Comparison of ENCODE assay signal across 8 cellular contexts in the genomic region with DNA sequence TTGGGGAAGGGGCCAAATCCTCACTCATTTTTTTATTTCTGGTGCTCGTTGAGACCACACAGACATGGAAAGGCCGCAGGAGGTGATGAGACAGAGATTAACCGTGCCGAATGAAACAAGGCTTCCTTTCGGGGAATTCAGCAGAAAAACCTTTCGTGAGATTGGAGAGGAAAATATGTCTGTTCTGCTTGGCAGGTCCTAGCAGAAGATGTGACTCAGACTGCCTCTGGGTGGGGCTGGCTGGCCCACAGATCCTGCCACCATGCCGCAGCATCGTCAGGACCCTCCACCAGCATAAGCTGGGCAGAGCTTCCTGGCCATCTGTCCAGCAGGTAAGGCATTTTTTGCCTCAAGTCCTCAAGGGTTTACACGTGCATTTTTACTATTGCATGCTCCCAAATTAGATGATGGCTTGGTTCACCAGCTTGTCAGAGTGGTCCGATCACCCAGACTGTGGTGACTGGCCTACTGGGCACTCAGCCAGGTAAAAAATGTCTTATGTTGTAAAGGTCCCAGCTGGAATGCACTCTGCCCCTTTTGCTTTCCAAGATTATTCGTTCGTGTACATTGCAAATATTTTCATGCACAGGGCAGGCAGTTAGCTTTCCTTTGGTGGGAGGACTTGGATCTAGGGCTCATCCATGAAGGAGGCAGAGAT.
DNase-seq lines count a peak whose midpoint lies in the region; ATAC-seq and TF ChIP-seq lines count a peak whose summit lies in the region.

No MANE protein-coding gene starts in this region.

- peaks cover 37% of the 10 kb centered on the region for H3K36me3 Mint-ChIP-seq in T-helper 1 cell treated with Interleukin-12 subunit alpha and Interleukin-12 subunit beta and Interleukin-4 antibody, amounts not matched to agents 30 μg/mL and 1 μg/mL, for 36 hours (ENCODE audit: low read depth)

- ATAC-seq in HG03457 (IDR thresholded peaks at IDR 0.05; ENCODE audit: unreplicated experiment) (peak; percentile 34), HG03135 (IDR thresholded peaks at IDR 0.05; ENCODE audit: unreplicated experiment) (no peak)

- TF ChIP-seq CTCF in astrocyte of the spinal cord (IDR thresholded peaks at IDR 0.05; ENCODE audit: low read depth, low read length): no peak

- in situ Hi-C loops in astrocyte of the spinal cord (cut with HindIII; ENCODE audit: low sequenced_read_pairs): no loop called here

- peak; percentile 12 for DNase-seq in NCI-H2107 treated with DMSO at 0.1 percent for 48 hours (lab: John Stamatoyannopoulos, UW; ENCODE audit: unreplicated experiment)
- DNase-seq in NCI-H2107 (lab: John Stamatoyannopoulos, UW): no peak
- DNase-seq in astrocyte of the spinal cord (ENCODE audit: low read depth, low spot score): peak; percentile 88
- peak; percentile 87 for DNase-seq in kidney tubule cell (ENCODE audit: low spot score)
- DNase-seq in stimulated activated CD4-positive, alpha-beta T cell treated with anti-CD3 and anti-CD28 coated beads, Interleukin-1b, Interleukin-23, amount 100 ng/mL, for 48 hours: peak; percentile 74

- peak overlapping the region; percentile 99 for H3K27ac Mint-ChIP-seq in T-helper 1 cell treated with Interleukin-12 subunit alpha and Interleukin-12 subunit beta and Interleukin-4 antibody, amounts not matched to agents 30 μg/mL and 1 μg/mL, for 36 hours

- peak overlapping the region; percentile 62 for H3K4me3 ChIP-seq in astrocyte of the spinal cord (ENCODE audit: low read depth, low read length)

- peaks cover 38% of the 10 kb centered on the region for H3K4me1 Mint-ChIP-seq in T-helper 1 cell treated with Interleukin-12 subunit alpha and Interleukin-12 subunit beta and Interleukin-4 antibody, amounts not matched to agents 30 μg/mL and 1 μg/mL, for 36 hours (ENCODE audit: low read depth)

- no peaks in the 10 kb centered on the region for H3K27me3 Mint-ChIP-seq in T-helper 1 cell treated with Interleukin-12 subunit alpha and Interleukin-12 subunit beta and Interleukin-4 antibody, amounts not matched to agents 30 μg/mL and 1 μg/mL, for 36 hours (ENCODE audit: low read depth)

- H3K9me3 Mint-ChIP-seq in T-helper 1 cell treated with Interleukin-12 subunit alpha and Interleukin-12 subunit beta and Interleukin-4 antibody, amounts not matched to agents 30 μg/mL and 1 μg/mL, for 36 hours: no peaks in the 10 kb centered on the region

- peak overlapping the region; percentile 94 for H3K4me3 Mint-ChIP-seq in T-helper 1 cell treated with Interleukin-12 subunit alpha and Interleukin-12 subunit beta and Interleukin-4 antibody, amounts not matched to agents 30 μg/mL and 1 μg/mL, for 36 hours
